Comparison of ENCODE assay signal across 1 cellular context in the genomic region with DNA sequence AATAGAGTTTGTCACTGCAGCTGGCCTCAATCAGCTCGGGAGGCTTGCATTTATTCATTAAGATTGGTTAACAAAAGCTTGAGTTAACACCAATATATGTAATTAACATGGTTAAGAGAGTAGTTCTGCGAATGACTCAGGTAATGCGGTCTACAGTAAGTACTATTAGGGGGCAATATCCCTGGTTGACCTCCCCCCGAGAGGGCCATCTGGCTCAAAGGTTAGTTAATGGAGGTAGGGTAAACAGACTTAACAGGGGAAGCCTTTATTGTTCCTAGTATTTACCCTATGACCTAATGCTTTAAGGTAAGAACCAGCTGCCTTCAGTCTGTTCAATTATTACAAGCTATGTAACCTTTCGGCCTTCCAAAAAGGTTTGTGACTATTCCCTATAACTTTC.
TF ChIP-seq lines count a peak whose summit lies in the region.

No MANE protein-coding gene starts in this region.

TF ChIP-seq in HepG2, 621 proteins besides CTCF, POLR2A, EP300 and RAD21 (continued from another document):
- TF ChIP-seq ZNF143 (CRISPR knock-in tag; IDR thresholded peaks at IDR 0.05) (no peak), LRRFIP1 (CRISPR knock-in tag; conservative IDR thresholded peaks at IDR 0.05) (no peak), RXRB (CRISPR knock-in tag; IDR thresholded peaks at IDR 0.05; ENCODE audit: borderline replicate concordance) (peak; percentile 82), NR2C2 (CRISPR knock-in tag; IDR thresholded peaks at IDR 0.05; ENCODE audit: borderline replicate concordance) (no peak), THRA (CRISPR knock-in tag; IDR thresholded peaks at IDR 0.05; ENCODE audit: borderline replicate concordance) (peak; percentile 97), ZNF142 (CRISPR knock-in tag; IDR thresholded peaks at IDR 0.05) (no peak), RNF219 (CRISPR knock-in tag; IDR thresholded peaks at IDR 0.05) (no peak), NBN (conservative IDR thresholded peaks at IDR 0.05) (no peak), U2AF1 (optimal IDR thresholded peaks at IDR 0.05; ENCODE audit: low read depth, low read length) (no peak), ATF7 (IDR thresholded peaks at IDR 0.05) (0 out of 2 replicates have a peak, but pooled peaks have one; percentile 24), ATF7 (CRISPR knock-in tag; IDR thresholded peaks at IDR 0.05) (no peak), NCOA2 (CRISPR knock-in tag; IDR thresholded peaks at IDR 0.05) (peak; percentile 51), RXRA (CRISPR knock-in tag; IDR thresholded peaks at IDR 0.05) (peak; percentile 46; the same call in 1 of the 2 replicates), ZNF253 (CRISPR knock-in tag; IDR thresholded peaks at IDR 0.05; ENCODE audit: borderline replicate concordance) (no peak), ZSCAN31 (CRISPR knock-in tag; IDR thresholded peaks at IDR 0.05; ENCODE audit: low read depth) (no peak), FOXA3 (CRISPR knock-in tag; IDR thresholded peaks at IDR 0.05) (peak; percentile 24; the same call in 1 of the 2 replicates), TERF1 (CRISPR knock-in tag; IDR thresholded peaks at IDR 0.05) (no peak), PATZ1 (CRISPR knock-in tag; IDR thresholded peaks at IDR 0.05) (peak; percentile 55; the same call in 1 of the 2 replicates), ZMYM4 (CRISPR knock-in tag; IDR thresholded peaks at IDR 0.05) (peak; percentile 40; the same call in 1 of the 2 replicates)
